Comparison of ENCODE assay signal across 1 cellular context in genomic region chr4:102342404-102343074, GRCh38.
TF ChIP-seq lines count a peak whose summit lies in the region.

No MANE protein-coding gene starts in this region.

TF ChIP-seq in K562, 482 proteins besides CTCF, POLR2A, EP300 and RAD21 (continued from another document):
- TF ChIP-seq USF1 (CRISPR knock-in tag; IDR thresholded peaks at IDR 0.05) (peak; percentile 29; the same call in 1 of the 2 replicates), ZEB2 (IDR thresholded peaks at IDR 0.05) (peak; percentile 77), POLR2AphosphoS5 (IDR thresholded peaks at IDR 0.05; ENCODE audit: control insufficient read depth, insufficient read depth, low read depth, low read length) (peak; percentile 60; the same call in 1 of the 2 replicates), ARNT (IDR thresholded peaks at IDR 0.05) (0 out of 4 replicates have a peak, but pooled peaks of 1 of the 2 experiments have one; percentile 31), NR2C1 (IDR thresholded peaks at IDR 0.05) (peak; percentile 45; the same call in 1 of the 2 replicates), NR2C1 (tag; IDR thresholded peaks at IDR 0.05) (no peak), CBX1 (IDR thresholded peaks at IDR 0.05; ENCODE audit: low read depth) (no peak), KAT8 (IDR thresholded peaks at IDR 0.05; ENCODE audit: low read depth) (no peak), HBP1 (CRISPR knock-in tag; IDR thresholded peaks at IDR 0.05) (no peak), PML (IDR thresholded peaks at IDR 0.05; ENCODE audit: low read length) (peak; percentile 76; the same call in 1 of the 2 replicates), CREB1 (IDR thresholded peaks at IDR 0.05) (peak; percentile 27; the same call in 1 of the 2 replicates), CREB1 (CRISPR knock-in tag; IDR thresholded peaks at IDR 0.05) (no peak), HDAC3 (IDR thresholded peaks at IDR 0.05; ENCODE audit: borderline replicate concordance, partially characterized antibody) (peak; percentile 46), ZFP1 (CRISPR knock-in tag; IDR thresholded peaks at IDR 0.05) (no peak), MITF (IDR thresholded peaks at IDR 0.05) (0 out of 2 replicates have a peak, but pooled peaks have one; percentile 17), KLF16 (IDR thresholded peaks at IDR 0.05) (peak; percentile 52; the same call in 1 of the 2 replicates), FOXK2 (conservative IDR thresholded peaks at IDR 0.05 in 1 of 2, IDR thresholded peaks at IDR 0.05 in 1 of 2; ENCODE audit: low read depth in 2 of 2) (0 out of 4 replicates have a peak, but pooled peaks of 1 of the 2 experiments have one; percentile 35), ZBTB17 (CRISPR knock-in tag; IDR thresholded peaks at IDR 0.05) (no peak), NCOA6 (IDR thresholded peaks at IDR 0.05) (no peak), ZNF696 (CRISPR knock-in tag; conservative IDR thresholded peaks at IDR 0.05) (no peak), JUND (IDR thresholded peaks at IDR 0.05; ENCODE audit: borderline replicate concordance, low read depth, low read length) (0 out of 2 replicates have a peak, but pooled peaks have one; percentile 3), JUND (tag; IDR thresholded peaks at IDR 0.05; ENCODE audit: borderline replicate concordance, low read depth, low read length) (no peak), GABPA (tag; conservative IDR thresholded peaks at IDR 0.05; ENCODE audit: low read depth) (no peak), NFIC (IDR thresholded peaks at IDR 0.05) (0 out of 2 replicates have a peak, but pooled peaks have one; percentile 31), DDX20 (tag; IDR thresholded peaks at IDR 0.05; ENCODE audit: low read depth) (no peak), SMAD4 (CRISPR knock-in tag; conservative IDR thresholded peaks at IDR 0.05) (peak; percentile 52; the same call in 1 of the 2 replicates), NR2C2 (CRISPR knock-in tag; IDR thresholded peaks at IDR 0.05) (no peak), NR2C2 (tag; IDR thresholded peaks at IDR 0.05) (peak; percentile 25; the same call in 1 of the 2 replicates), SMARCA4 (IDR thresholded peaks at IDR 0.05) (peak; percentile 81), TBL1XR1 (IDR thresholded peaks at IDR 0.05; ENCODE audit: low read length in 2 of 2) (0 out of 4 replicates have a peak, but pooled peaks of 1 of the 2 experiments have one; percentile 45), ARID1B (IDR thresholded peaks at IDR 0.05) (peak; percentile 93), TAL1 (IDR thresholded peaks at IDR 0.05) (peak; percentile 91), SRF (CRISPR knock-in tag; IDR thresholded peaks at IDR 0.05) (no peak), YBX1 (IDR thresholded peaks at IDR 0.05) (no peak), SOX6 (IDR thresholded peaks at IDR 0.05) (peak; percentile 82), FOXM1 (IDR thresholded peaks at IDR 0.05; ENCODE audit: low read depth) (peak; percentile 58; the same call in 1 of the 2 replicates), FOXM1 (CRISPR knock-in tag; IDR thresholded peaks at IDR 0.05; ENCODE audit: low read depth) (no peak)
- TF ChIP-seq, protein P1, sequence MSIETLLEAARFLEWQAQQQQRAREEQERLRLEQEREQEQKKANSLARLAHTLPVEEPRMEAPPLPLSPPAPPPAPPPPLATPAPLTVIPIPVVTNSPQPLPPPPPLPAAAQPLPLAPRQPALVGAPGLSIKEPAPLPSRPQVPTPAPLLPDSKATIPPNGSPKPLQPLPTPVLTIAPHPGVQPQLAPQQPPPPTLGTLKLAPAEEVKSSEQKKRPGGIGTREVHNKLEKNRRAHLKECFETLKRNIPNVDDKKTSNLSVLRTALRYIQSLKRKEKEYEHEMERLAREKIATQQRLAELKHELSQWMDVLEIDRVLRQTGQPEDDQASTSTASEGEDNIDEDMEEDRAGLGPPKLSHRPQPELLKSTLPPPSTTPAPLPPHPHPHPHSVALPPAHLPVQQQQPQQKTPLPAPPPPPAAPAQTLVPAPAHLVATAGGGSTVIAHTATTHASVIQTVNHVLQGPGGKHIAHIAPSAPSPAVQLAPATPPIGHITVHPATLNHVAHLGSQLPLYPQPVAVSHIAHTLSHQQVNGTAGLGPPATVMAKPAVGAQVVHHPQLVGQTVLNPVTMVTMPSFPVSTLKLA (conservative IDR thresholded peaks at IDR 0.05), result peak in 1 of 2 experiments; percentile 52; a peak in 1 of 4 replicates
- TF ChIP-seq, protein P2, sequence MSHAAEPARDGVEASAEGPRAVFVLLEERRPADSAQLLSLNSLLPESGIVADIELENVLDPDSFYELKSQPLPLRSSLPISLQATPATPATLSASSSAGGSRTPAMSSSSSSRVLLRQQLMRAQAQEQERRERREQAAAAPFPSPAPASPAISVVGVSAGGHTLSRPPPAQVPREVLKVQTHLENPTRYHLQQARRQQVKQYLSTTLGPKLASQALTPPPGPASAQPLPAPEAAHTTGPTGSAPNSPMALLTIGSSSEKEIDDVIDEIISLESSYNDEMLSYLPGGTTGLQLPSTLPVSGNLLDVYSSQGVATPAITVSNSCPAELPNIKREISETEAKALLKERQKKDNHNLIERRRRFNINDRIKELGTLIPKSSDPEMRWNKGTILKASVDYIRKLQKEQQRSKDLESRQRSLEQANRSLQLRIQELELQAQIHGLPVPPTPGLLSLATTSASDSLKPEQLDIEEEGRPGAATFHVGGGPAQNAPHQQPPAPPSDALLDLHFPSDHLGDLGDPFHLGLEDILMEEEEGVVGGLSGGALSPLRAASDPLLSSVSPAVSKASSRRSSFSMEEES (CRISPR knock-in tag; IDR thresholded peaks at IDR 0.05), result peak; percentile 93
- TF ChIP-seq, protein P3, sequence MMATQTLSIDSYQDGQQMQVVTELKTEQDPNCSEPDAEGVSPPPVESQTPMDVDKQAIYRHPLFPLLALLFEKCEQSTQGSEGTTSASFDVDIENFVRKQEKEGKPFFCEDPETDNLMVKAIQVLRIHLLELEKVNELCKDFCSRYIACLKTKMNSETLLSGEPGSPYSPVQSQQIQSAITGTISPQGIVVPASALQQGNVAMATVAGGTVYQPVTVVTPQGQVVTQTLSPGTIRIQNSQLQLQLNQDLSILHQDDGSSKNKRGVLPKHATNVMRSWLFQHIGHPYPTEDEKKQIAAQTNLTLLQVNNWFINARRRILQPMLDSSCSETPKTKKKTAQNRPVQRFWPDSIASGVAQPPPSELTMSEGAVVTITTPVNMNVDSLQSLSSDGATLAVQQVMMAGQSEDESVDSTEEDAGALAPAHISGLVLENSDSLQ (IDR thresholded peaks at IDR 0.05), result 0 out of 2 replicates have a peak, but pooled peaks have one; percentile 17
- TF ChIP-seq, protein P4, sequence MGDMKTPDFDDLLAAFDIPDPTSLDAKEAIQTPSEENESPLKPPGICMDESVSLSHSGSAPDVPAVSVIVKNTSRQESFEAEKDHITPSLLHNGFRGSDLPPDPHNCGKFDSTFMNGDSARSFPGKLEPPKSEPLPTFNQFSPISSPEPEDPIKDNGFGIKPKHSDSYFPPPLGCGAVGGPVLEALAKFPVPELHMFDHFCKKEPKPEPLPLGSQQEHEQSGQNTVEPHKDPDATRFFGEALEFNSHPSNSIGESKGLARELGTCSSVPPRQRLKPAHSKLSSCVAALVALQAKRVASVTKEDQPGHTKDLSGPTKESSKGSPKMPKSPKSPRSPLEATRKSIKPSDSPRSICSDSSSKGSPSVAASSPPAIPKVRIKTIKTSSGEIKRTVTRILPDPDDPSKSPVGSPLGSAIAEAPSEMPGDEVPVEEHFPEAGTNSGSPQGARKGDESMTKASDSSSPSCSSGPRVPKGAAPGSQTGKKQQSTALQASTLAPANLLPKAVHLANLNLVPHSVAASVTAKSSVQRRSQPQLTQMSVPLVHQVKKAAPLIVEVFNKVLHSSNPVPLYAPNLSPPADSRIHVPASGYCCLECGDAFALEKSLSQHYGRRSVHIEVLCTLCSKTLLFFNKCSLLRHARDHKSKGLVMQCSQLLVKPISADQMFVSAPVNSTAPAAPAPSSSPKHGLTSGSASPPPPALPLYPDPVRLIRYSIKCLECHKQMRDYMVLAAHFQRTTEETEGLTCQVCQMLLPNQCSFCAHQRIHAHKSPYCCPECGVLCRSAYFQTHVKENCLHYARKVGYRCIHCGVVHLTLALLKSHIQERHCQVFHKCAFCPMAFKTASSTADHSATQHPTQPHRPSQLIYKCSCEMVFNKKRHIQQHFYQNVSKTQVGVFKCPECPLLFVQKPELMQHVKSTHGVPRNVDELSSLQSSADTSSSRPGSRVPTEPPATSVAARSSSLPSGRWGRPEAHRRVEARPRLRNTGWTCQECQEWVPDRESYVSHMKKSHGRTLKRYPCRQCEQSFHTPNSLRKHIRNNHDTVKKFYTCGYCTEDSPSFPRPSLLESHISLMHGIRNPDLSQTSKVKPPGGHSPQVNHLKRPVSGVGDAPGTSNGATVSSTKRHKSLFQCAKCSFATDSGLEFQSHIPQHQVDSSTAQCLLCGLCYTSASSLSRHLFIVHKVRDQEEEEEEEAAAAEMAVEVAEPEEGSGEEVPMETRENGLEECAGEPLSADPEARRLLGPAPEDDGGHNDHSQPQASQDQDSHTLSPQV (IDR thresholded peaks at IDR 0.05), result 0 out of 2 replicates have a peak, but pooled peaks have one; percentile 25
- TF ChIP-seq, protein P5, sequence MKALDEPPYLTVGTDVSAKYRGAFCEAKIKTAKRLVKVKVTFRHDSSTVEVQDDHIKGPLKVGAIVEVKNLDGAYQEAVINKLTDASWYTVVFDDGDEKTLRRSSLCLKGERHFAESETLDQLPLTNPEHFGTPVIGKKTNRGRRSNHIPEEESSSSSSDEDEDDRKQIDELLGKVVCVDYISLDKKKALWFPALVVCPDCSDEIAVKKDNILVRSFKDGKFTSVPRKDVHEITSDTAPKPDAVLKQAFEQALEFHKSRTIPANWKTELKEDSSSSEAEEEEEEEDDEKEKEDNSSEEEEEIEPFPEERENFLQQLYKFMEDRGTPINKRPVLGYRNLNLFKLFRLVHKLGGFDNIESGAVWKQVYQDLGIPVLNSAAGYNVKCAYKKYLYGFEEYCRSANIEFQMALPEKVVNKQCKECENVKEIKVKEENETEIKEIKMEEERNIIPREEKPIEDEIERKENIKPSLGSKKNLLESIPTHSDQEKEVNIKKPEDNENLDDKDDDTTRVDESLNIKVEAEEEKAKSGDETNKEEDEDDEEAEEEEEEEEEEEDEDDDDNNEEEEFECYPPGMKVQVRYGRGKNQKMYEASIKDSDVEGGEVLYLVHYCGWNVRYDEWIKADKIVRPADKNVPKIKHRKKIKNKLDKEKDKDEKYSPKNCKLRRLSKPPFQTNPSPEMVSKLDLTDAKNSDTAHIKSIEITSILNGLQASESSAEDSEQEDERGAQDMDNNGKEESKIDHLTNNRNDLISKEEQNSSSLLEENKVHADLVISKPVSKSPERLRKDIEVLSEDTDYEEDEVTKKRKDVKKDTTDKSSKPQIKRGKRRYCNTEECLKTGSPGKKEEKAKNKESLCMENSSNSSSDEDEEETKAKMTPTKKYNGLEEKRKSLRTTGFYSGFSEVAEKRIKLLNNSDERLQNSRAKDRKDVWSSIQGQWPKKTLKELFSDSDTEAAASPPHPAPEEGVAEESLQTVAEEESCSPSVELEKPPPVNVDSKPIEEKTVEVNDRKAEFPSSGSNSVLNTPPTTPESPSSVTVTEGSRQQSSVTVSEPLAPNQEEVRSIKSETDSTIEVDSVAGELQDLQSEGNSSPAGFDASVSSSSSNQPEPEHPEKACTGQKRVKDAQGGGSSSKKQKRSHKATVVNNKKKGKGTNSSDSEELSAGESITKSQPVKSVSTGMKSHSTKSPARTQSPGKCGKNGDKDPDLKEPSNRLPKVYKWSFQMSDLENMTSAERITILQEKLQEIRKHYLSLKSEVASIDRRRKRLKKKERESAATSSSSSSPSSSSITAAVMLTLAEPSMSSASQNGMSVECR (CRISPR knock-in tag; IDR thresholded peaks at IDR 0.05), result no peak
- TF ChIP-seq, protein P6, sequence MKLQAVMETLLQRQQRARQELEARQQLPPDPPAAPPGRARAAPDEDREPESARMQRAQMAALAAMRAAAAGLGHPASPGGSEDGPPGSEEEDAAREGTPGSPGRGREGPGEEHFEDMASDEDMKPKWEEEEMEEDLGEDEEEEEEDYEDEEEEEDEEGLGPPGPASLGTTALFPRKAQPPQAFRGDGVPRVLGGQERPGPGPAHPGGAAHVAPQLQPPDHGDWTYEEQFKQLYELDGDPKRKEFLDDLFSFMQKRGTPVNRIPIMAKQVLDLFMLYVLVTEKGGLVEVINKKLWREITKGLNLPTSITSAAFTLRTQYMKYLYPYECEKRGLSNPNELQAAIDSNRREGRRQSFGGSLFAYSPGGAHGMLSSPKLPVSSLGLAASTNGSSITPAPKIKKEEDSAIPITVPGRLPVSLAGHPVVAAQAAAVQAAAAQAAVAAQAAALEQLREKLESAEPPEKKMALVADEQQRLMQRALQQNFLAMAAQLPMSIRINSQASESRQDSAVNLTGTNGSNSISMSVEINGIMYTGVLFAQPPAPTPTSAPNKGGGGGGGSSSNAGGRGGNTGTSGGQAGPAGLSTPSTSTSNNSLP (IDR thresholded peaks at IDR 0.05; ENCODE audit: borderline replicate concordance, low read depth, low read length), result no peak
TF ChIP-seq in K562: peak in this region for 50.
